Comparison of ENCODE assay signal across 9 cellular contexts in genomic region chr6:5095236-5095635, GRCh38. TPM values are rescaled to one million over a fixed set of nuclear protein-coding genes. Genes with fewer than 3 reads are reported as not detected.
DNase-seq lines count a peak whose midpoint lies in the region; ATAC-seq, FAIRE-seq and TF ChIP-seq lines count a peak whose summit lies in the region.
"Had no signal": no experiment of that assay in that cellular context is flagged by ENCODE, and none has a peak within 500 bp of the region (broad histone marks: within the 10 kb centered on the region; RNA-seq: fewer than 3 reads in every experiment).

No MANE protein-coding gene starts in this region.

- no peaks in the 10 kb centered on the region for H3F3A ChIP-seq in smooth muscle cell (ENCODE audit: low read depth)

- H4K20me1 ChIP-seq in smooth muscle cell (ENCODE audit: low read depth), result no peaks in the 10 kb centered on the region

- TF ChIP-seq CTCF in smooth muscle cell (IDR thresholded peaks at IDR 0.05; ENCODE audit: borderline replicate concordance, insufficient read depth, poor library complexity, severe bottlenecking) (no peak), pancreas (IDR thresholded peaks at IDR 0.05) (no peak)

- WGBS in smooth muscle cell (ENCODE audit: low lambda C conversion rate), result 58% methylated on average over 3 of the region's 3 CpGs
- 75 to 81% methylated on average over 3 of the region's 3 CpGs for WGBS in pancreas, 2 donors

- peak; percentile 25 to 71 for DNase-seq in NOMO-1 (lab: John Stamatoyannopoulos, UW; ENCODE audit: unreplicated experiment in 2 of 2)
- no peak for DNase-seq in smooth muscle cell (lab: John Stamatoyannopoulos, UW; ENCODE audit: unreplicated experiment)
- DNase-seq in GOT3 (lab: John Stamatoyannopoulos, UW), result no peak
- DNase-seq in NCI-H1930 (lab: John Stamatoyannopoulos, UW), result no peak
- no peak for DNase-seq in pancreas
- DNase-seq: NCI-H1694 had no signal

- H3K4me2 ChIP-seq in smooth muscle cell, result peak overlapping the region; percentile 60

- H2AFZ ChIP-seq in smooth muscle cell (ENCODE audit: low read depth), result no peak overlapping the region

- H3K4me3 ChIP-seq in smooth muscle cell, result no peak overlapping the region
- no peak overlapping the region for H3K4me3 ChIP-seq in pancreas
- H3K4me3 ChIP-seq: adrenal gland had no signal

- intact Hi-C loops in pancreas (cut with DNase I), result no loop called here

- no peaks in the 10 kb centered on the region for H3K79me2 ChIP-seq in smooth muscle cell (ENCODE audit: low read depth)

- H3K27me3 ChIP-seq in smooth muscle cell (ENCODE audit: low read depth) (no peaks in the 10 kb centered on the region), pancreas (no peaks in the 10 kb centered on the region)
- H3K27me3 ChIP-seq: adrenal gland had no signal

- ATAC-seq in GM19328 (IDR thresholded peaks at IDR 0.05; ENCODE audit: unreplicated experiment) (peak; percentile 77), HG02884 (IDR thresholded peaks at IDR 0.05; ENCODE audit: unreplicated experiment) (peak; percentile 59), pancreas (no peak)

- H3K9me3 ChIP-seq in smooth muscle cell (replicated peaks; ENCODE audit: low read depth), result no peaks in the 10 kb centered on the region
- no peaks in the 10 kb centered on the region for H3K9me3 ChIP-seq in pancreas
- H3K9me3 ChIP-seq: adrenal gland had no signal

- H3K4me1 ChIP-seq in smooth muscle cell (ENCODE audit: low read depth) (no peaks in the 10 kb centered on the region), pancreas (no peaks in the 10 kb centered on the region)
- H3K4me1 ChIP-seq: adrenal gland had no signal

- H3K9ac ChIP-seq in smooth muscle cell (ENCODE audit: low read depth), result no peak overlapping the region

- FAIRE-seq in pancreas (lab: Jason Lieb, UNC), result no peak

- peak overlapping the region; percentile 66 for H3K27ac ChIP-seq in smooth muscle cell (ENCODE audit: low read depth)
- H3K27ac ChIP-seq in pancreas, result no peak overlapping the region

- H3K36me3 ChIP-seq in smooth muscle cell (ENCODE audit: low read depth) (no peaks in the 10 kb centered on the region), pancreas (no peaks in the 10 kb centered on the region)
- H3K36me3 ChIP-seq: adrenal gland had no signal

RNA-seq across cellular contexts. Expression of gene PPP1R3G, which starts 10.1 kb away (rescaled TPM):
- total RNA-seq in smooth muscle cell, result 0.63 and 1.4 TPM in 2 replicates
- 1.4 and 1.8 TPM in 2 replicates for polyA plus RNA-seq in smooth muscle cell
- total RNA-seq in pancreas, result under 1 TPM in 4 of 6 donors, not detected in 2; 0.04 to 0.24 (median 0.07) TPM
- under 1 TPM; 0.08 to 0.09 TPM for polyA plus RNA-seq in pancreas

Comparison
In these comparisons a context has a peak if more than half of its experiments do, and no peak if none do; other contexts are left out.
1. ATAC-seq: peak in GM19328 (single experiment) and HG02884 (single experiment); none in pancreas (0 of 4).
2. DNase-seq: peak in NOMO-1 (2 of 2); none in smooth muscle cell (single experiment), GOT3 (single experiment), NCI-H1930 (0 of 2) and pancreas (0 of 6).